23 cellular contexts compared by ENCODE assay signal in genomic region chr10:73900068-73900467, GRCh38. TPM values are rescaled to one million over a fixed set of nuclear protein-coding genes. Genes with fewer than 3 reads are reported as not detected.
DNase-seq lines count a peak whose midpoint lies in the region; TF ChIP-seq lines count a peak whose summit lies in the region.
"Had no signal": no experiment of that assay in that cellular context is flagged by ENCODE, and none has a peak within 500 bp of the region (broad histone marks: within the 10 kb centered on the region; RNA-seq: fewer than 3 reads in every experiment).

No MANE protein-coding gene starts in this region.

- H3K79me2 ChIP-seq in OCI-LY3 (ENCODE audit: low read length), result no peaks in the 10 kb centered on the region

- no peak overlapping the region for H2AFZ ChIP-seq in OCI-LY3 (ENCODE audit: low read depth, low read length)
- H2AFZ ChIP-seq: GM23338 had no signal

- H4K20me1 ChIP-seq in OCI-LY3 (ENCODE audit: insufficient read depth, low read length), result no peaks in the 10 kb centered on the region

- H3K9me3 ChIP-seq in OCI-LY3 (ENCODE audit: insufficient read depth, low read length), result no peaks in the 10 kb centered on the region
- H3K9me3 ChIP-seq: ascending aorta, left lung had no signal

- H3K36me3 Mint-ChIP-seq in Calu3 (ENCODE audit: insufficient read depth, unreplicated experiment), result peaks cover 12% of the 10 kb centered on the region
- no peaks in the 10 kb centered on the region for H3K36me3 Mint-ChIP-seq in dendritic cell treated with granulocyte-macrophage colony-stimulating factor and Interleukin-4, amounts not matched to agents 40 ng/mL and 50 ng/mL, for 4 days (ENCODE audit: low read depth)
- H3K36me3 Mint-ChIP-seq in osteocyte (ENCODE audit: unreplicated experiment), result no peaks in the 10 kb centered on the region
- H3K36me3 Mint-ChIP-seq in chondrocyte (ENCODE audit: low read depth), result no peaks in the 10 kb centered on the region
- H3K36me3 Mint-ChIP-seq: activated naive CD8-positive, alpha-beta T cell treated with anti-CD3 and anti-CD28 coated beads, Interleukin-2, amount 10 ng/mL, durations not matched to agents 7 days and 5 days had no signal

- no peak overlapping the region for H3K27ac ChIP-seq in OCI-LY3 (ENCODE audit: low read length)
- H3K27ac ChIP-seq: VCaP had no signal

- intact Hi-C loops in Calu3 (cut with micrococcal nuclease; ENCODE audit: unreplicated experiment), result no loop called here
- intact Hi-C loops in dendritic cell treated with granulocyte-macrophage colony-stimulating factor and Interleukin-4, amounts not matched to agents 40 ng/mL and 50 ng/mL, for 4 days (cut with micrococcal nuclease), result no loop called here

- CTCF ChIA-PET in Calu3 (lab: Charles Lee), result interaction anchor here (0.6 to 3.3 kb wide), 16 partner anchors 8 to 203 kb away, joined by 3 to 63 read pairs (median 5); no protein-coding TSS in a partner anchor

- no peak overlapping the region for H3K4me3 ChIP-seq in OCI-LY3 (ENCODE audit: low read length)
- H3K4me3 ChIP-seq: ascending aorta, GM23338, left lung had no signal

- no peaks in the 10 kb centered on the region for H3K36me3 ChIP-seq in OCI-LY3 (replicated peaks; ENCODE audit: low read depth, low read length)
- H3K36me3 ChIP-seq: ascending aorta, left lung had no signal

- DNase-seq in Calu3, result no peak
- no peak for DNase-seq in osteocyte (ENCODE audit: extremely low spot score, unreplicated experiment)
- no peak for DNase-seq in chondrocyte (ENCODE audit: low spot score)
- DNase-seq in T-helper 2 cell, result no peak
- no peak for DNase-seq in stimulated activated CD4-positive, alpha-beta T cell treated with anti-CD3 and anti-CD28 coated beads, Interleukin-1b, Interleukin-23, amount 100 ng/mL, for 48 hours
- DNase-seq: activated CD4-positive, alpha-beta T cell treated with anti-CD3 and anti-CD28 coated beads for 4 hours; activated CD8-positive, alpha-beta memory T cell treated with anti-CD3 and anti-CD28 coated beads for 24 hours; activated effector memory CD4-positive, alpha-beta T cell treated with anti-CD3 and anti-CD28 coated beads, Interleukin-2, amount 50 U/mL, for 16 hours; activated naive CD8-positive, alpha-beta T cell treated with anti-CD3 and anti-CD28 coated beads, Interleukin-2, amount 10 ng/mL, durations not matched to agents 7 days and 5 days; CD4-positive, CD25-positive, alpha-beta regulatory T cell; left lung; naive thymus-derived CD8-positive, alpha-beta T cell; NCI-H1105; NCI-H2029 treated with DMSO at 0.1 percent for 48 hours; NCI-H2227 treated with DMSO at 0.1 percent for 48 hours; NCI-H526 treated with DMSO at 0.1 percent for 48 hours; Right ventricle myocardium superior; stimulated activated CD4-positive, alpha-beta T cell treated with anti-CD3 and anti-CD28 coated beads, Interleukin-2, amount 100 ng/mL, for 24 hours had no signal

- no peak overlapping the region for H3K9ac ChIP-seq in OCI-LY3 (ENCODE audit: low read length)

- H3K4me2 ChIP-seq in OCI-LY3 (ENCODE audit: low read length), result peak overlapping the region; percentile 11
- H3K4me2 ChIP-seq: GM23338 had no signal

- peak overlapping the region; percentile 21 for H3K4me3 Mint-ChIP-seq in Calu3 (ENCODE audit: low read depth, unreplicated experiment)
- peak overlapping the region; percentile 1 for H3K4me3 Mint-ChIP-seq in dendritic cell treated with granulocyte-macrophage colony-stimulating factor and Interleukin-4, amounts not matched to agents 40 ng/mL and 50 ng/mL, for 4 days
- H3K4me3 Mint-ChIP-seq in osteocyte (ENCODE audit: unreplicated experiment), result no peak overlapping the region
- no peak overlapping the region for H3K4me3 Mint-ChIP-seq in chondrocyte (ENCODE audit: unreplicated experiment)
- H3K4me3 Mint-ChIP-seq: activated naive CD8-positive, alpha-beta T cell treated with anti-CD3 and anti-CD28 coated beads, Interleukin-2, amount 10 ng/mL, durations not matched to agents 7 days and 5 days; CD4-positive, CD25-positive, alpha-beta regulatory T cell; GM23338; naive thymus-derived CD8-positive, alpha-beta T cell had no signal

- peaks cover 25% of the 10 kb centered on the region for H3K4me1 ChIP-seq in OCI-LY3 (ENCODE audit: low read length)

- H3K9me3 Mint-ChIP-seq in Calu3 (ENCODE audit: low read depth, unreplicated experiment) (peaks cover 3% of the 10 kb centered on the region), osteocyte (ENCODE audit: unreplicated experiment) (no peaks in the 10 kb centered on the region), chondrocyte (ENCODE audit: low read depth) (no peaks in the 10 kb centered on the region)
- no peaks in the 10 kb centered on the region for H3K9me3 Mint-ChIP-seq in dendritic cell treated with granulocyte-macrophage colony-stimulating factor and Interleukin-4, amounts not matched to agents 40 ng/mL and 50 ng/mL, for 4 days
- H3K9me3 Mint-ChIP-seq: activated naive CD8-positive, alpha-beta T cell treated with anti-CD3 and anti-CD28 coated beads, Interleukin-2, amount 10 ng/mL, durations not matched to agents 7 days and 5 days; CD4-positive, CD25-positive, alpha-beta regulatory T cell; GM23338; naive thymus-derived CD8-positive, alpha-beta T cell had no signal

- H3K27ac Mint-ChIP-seq in Calu3 (ENCODE audit: unreplicated experiment) (peak overlapping the region; percentile 96), osteocyte (ENCODE audit: unreplicated experiment) (peak overlapping the region; percentile 28), chondrocyte (ENCODE audit: unreplicated experiment) (no peak overlapping the region)
- H3K27ac Mint-ChIP-seq in dendritic cell treated with granulocyte-macrophage colony-stimulating factor and Interleukin-4, amounts not matched to agents 40 ng/mL and 50 ng/mL, for 4 days, result peak overlapping the region; percentile 91
- H3K27ac Mint-ChIP-seq: activated naive CD8-positive, alpha-beta T cell treated with anti-CD3 and anti-CD28 coated beads, Interleukin-2, amount 10 ng/mL, durations not matched to agents 7 days and 5 days; CD4-positive, CD25-positive, alpha-beta regulatory T cell; GM23338; naive thymus-derived CD8-positive, alpha-beta T cell had no signal

- H3K27me3 Mint-ChIP-seq in Calu3 (ENCODE audit: unreplicated experiment) (no peaks in the 10 kb centered on the region), osteocyte (ENCODE audit: unreplicated experiment) (no peaks in the 10 kb centered on the region), chondrocyte (ENCODE audit: low read depth) (no peaks in the 10 kb centered on the region)
- no peaks in the 10 kb centered on the region for H3K27me3 Mint-ChIP-seq in dendritic cell treated with granulocyte-macrophage colony-stimulating factor and Interleukin-4, amounts not matched to agents 40 ng/mL and 50 ng/mL, for 4 days

- H3K27me3 ChIP-seq in OCI-LY3 (ENCODE audit: low read depth, low read length), result peaks cover 4% of the 10 kb centered on the region; the same call in 1 of the 2 replicates
- H3K27me3 ChIP-seq: ascending aorta, left lung had no signal

- no TSS peak for BruUV-seq in Calu3 (replicated peaks; lab: Mats Ljungman, UMichigan)

- TF ChIP-seq CTCF in Calu3 (IDR thresholded peaks at IDR 0.05; ENCODE audit: unreplicated experiment), result no peak
- no peak for TF ChIP-seq CTCF in OCI-LY3 (IDR thresholded peaks at IDR 0.05; ENCODE audit: low read depth, low read length)
- TF ChIP-seq CTCF in osteocyte (IDR thresholded peaks at IDR 0.05), result no peak
- no peak for TF ChIP-seq CTCF in chondrocyte (IDR thresholded peaks at IDR 0.05)

- H3K4me1 Mint-ChIP-seq in Calu3 (ENCODE audit: low read depth, unreplicated experiment) (peaks cover 54% of the 10 kb centered on the region), osteocyte (ENCODE audit: unreplicated experiment) (peaks cover 36% of the 10 kb centered on the region), chondrocyte (ENCODE audit: low read depth) (peaks cover 26% of the 10 kb centered on the region)
- H3K4me1 Mint-ChIP-seq in dendritic cell treated with granulocyte-macrophage colony-stimulating factor and Interleukin-4, amounts not matched to agents 40 ng/mL and 50 ng/mL, for 4 days (ENCODE audit: low read depth), result peaks cover 66% of the 10 kb centered on the region
- H3K4me1 Mint-ChIP-seq: naive thymus-derived CD8-positive, alpha-beta T cell had no signal

RNA-seq across cellular contexts. Expression of gene PLAU, which starts 10.9 kb away (rescaled TPM):
- total RNA-seq in Calu3 (2022) (655 and 706 TPM in 2 replicates), osteocyte (112 and 118 TPM in 2 replicates), chondrocyte (54.2 to 84.9 TPM (median 54.8 TPM) in 3 replicates)

RNA-seq across cellular contexts. Expression of gene CAMK2G, which starts 25.7 kb away (rescaled TPM):
- 58.1 and 58.9 TPM in 2 replicates for total RNA-seq in Calu3 (2022)
- total RNA-seq in osteocyte, result 37.6 and 38.2 TPM in 2 replicates
- 30.5 to 31.7 TPM (median 30.5 TPM) in 3 replicates for total RNA-seq in chondrocyte

Comparison
In these comparisons a context has a peak if more than half of its experiments do, and no peak if none do; other contexts are left out.
1. H3K4me3 Mint-ChIP-seq: peak in Calu3 (single experiment) and dendritic cell treated with granulocyte-macrophage colony-stimulating factor and Interleukin-4, amounts not matched to agents 40 ng/mL and 50 ng/mL, for 4 days (single experiment); none in osteocyte (single experiment) and chondrocyte (single experiment).